ENCODE assay signal across 8 cellular contexts in the genomic region with DNA sequence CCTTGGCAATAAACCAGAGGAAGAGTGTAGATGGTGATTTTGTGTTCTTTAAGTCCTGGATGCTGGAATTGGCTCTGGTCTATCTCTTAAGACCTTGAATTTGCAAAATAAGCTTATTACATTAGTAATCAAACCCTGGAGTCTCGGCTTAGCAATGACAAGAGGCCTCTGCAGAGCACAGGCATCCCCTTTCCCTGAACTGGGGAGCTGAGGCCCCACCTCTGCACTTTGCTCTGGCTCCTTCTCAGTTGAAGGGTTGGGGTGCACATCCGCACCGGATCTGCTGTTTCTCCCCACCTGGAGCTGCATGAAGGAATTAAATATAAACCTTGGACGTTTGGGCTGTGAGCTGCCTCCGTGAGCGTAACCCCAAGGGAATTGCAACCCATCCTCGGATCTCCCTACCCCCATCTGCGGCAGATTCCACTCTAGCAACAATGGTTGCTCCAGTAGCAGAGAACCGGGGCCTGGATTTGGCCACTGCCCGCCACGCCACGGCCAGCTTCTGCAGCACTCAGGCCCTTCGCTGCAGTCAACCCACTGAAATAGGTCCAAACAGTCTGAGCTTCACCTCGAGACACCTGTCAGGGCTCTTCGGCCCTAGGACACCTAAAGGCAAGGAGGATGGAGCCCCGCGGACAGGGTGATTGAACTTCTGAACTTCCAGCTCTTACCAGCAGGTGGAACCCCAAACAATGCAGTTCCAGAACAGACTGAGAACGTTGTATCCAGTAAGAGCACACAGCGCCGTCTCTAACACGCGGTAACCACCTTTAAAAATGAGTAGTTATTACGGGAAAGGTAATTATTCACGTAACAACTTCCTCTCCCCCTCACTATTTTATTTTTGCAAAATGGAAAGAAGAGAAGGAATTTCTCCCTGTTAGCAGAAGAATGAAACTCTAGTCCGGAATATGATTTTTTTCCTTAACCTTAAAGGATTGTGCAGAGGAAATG. TPM values are rescaled to one million over a fixed set of nuclear protein-coding genes. Genes with fewer than 3 reads are reported as not detected.
DNase-seq lines count a peak whose midpoint lies in the region; ATAC-seq and TF ChIP-seq lines count a peak whose summit lies in the region.

No MANE protein-coding gene starts in this region.

- DNase-seq in GM13977 (ENCODE audit: low spot score) (peak; percentile 78), NCI-H1694 (lab: John Stamatoyannopoulos, UW) (peak; percentile 72), T-helper 9 cell (peak; percentile 58), astrocyte of the cerebellum (ENCODE audit: low read depth) (peak; percentile 57), hypothalamus (lab: John Stamatoyannopoulos, UW) (peak in 47 of 51 donors; percentile 2 to 80 (median 31)), mesenteric fat pad (ENCODE audit: low spot score) (no peak)

- peak; percentile 62 for ATAC-seq in HG02840 (IDR thresholded peaks at IDR 0.05; ENCODE audit: low FRiP score, unreplicated experiment)

- no peak overlapping the region for H3K4me3 ChIP-seq in astrocyte of the cerebellum (ENCODE audit: low read depth, low read length)
- peak overlapping the region; percentile 21 for H3K4me3 ChIP-seq in skeletal muscle satellite cell (ENCODE audit: low read length)

- H3K9ac ChIP-seq in skeletal muscle satellite cell (ENCODE audit: low read depth, low read length): no peak overlapping the region

- TF ChIP-seq CTCF in GM13977 (IDR thresholded peaks at IDR 0.05; ENCODE audit: extremely low read depth, insufficient read depth, missing control alignments) (peak; percentile 82), astrocyte of the cerebellum (IDR thresholded peaks at IDR 0.05; ENCODE audit: low read depth, low read length, missing control alignments) (peak; percentile 82)

- H3K9me3 ChIP-seq in skeletal muscle satellite cell (replicated peaks; ENCODE audit: low read length): no peaks in the 10 kb centered on the region

- in situ Hi-C loops in GM13977 (cut with MboI; ENCODE audit: low pct_unique_long_range_greater_than_20kb, low sequenced_read_pairs, unreplicated experiment) (loop anchor here (10.0 kb wide), 1 partner anchor 368 kb away; no protein-coding TSS in a partner anchor), astrocyte of the cerebellum (cut with HindIII; ENCODE audit: low sequenced_read_pairs) (no loop called here)

- H3K4me1 ChIP-seq in skeletal muscle satellite cell (ENCODE audit: control insufficient read depth, insufficient read depth, low read length): peaks cover 8% of the 10 kb centered on the region

- no peaks in the 10 kb centered on the region for H3K36me3 ChIP-seq in skeletal muscle satellite cell (ENCODE audit: insufficient read depth, low read length)

- H3K4me2 ChIP-seq in skeletal muscle satellite cell (ENCODE audit: low read length): peak overlapping the region; percentile 68

- peaks cover 33% of the 10 kb centered on the region for H3K27me3 ChIP-seq in skeletal muscle satellite cell (ENCODE audit: control insufficient read depth, insufficient read depth, low read length)

RNA-seq across cellular contexts. Expression of gene CAPRIN1, which starts 54.8 kb away (rescaled TPM):
- total RNA-seq in skeletal muscle satellite cell (2012; rRNA removed): 201 and 213 TPM in 2 replicates
- total RNA-seq in mesenteric fat pad: 178 TPM
